17 cellular contexts compared by ENCODE assay signal in genomic region chr10:1156921-1157614, GRCh38.
A peak's percentile ranks its signal among the peaks of the same experiment; 100 is the strongest.
DNase-seq lines count a peak whose midpoint lies in the region; ATAC-seq and TF ChIP-seq lines count a peak whose summit lies in the region.
"Had no signal": no experiment of that assay in that cellular context is flagged by ENCODE, and none has a peak within 500 bp of the region (broad histone marks: within the 10 kb centered on the region; RNA-seq: fewer than 3 reads in every experiment).

No MANE protein-coding gene starts in this region.

- H3K4me1 ChIP-seq in osteoblast (ENCODE audit: insufficient read depth, low read length) (no peaks in the 10 kb centered on the region), vagina (no peaks in the 10 kb centered on the region)
- H3K4me1 ChIP-seq: Caco-2 had no signal

- intact Hi-C loops in vagina (cut with DNase I): no loop called here

- H3K9me3 ChIP-seq in osteoblast (ENCODE audit: low read depth, low read length): no peaks in the 10 kb centered on the region
- no peaks in the 10 kb centered on the region for H3K9me3 ChIP-seq in vagina
- H3K9me3 ChIP-seq: Caco-2 had no signal

- H3K27me3 ChIP-seq in osteoblast (ENCODE audit: insufficient read depth, low read length) (no peaks in the 10 kb centered on the region), vagina (no peaks in the 10 kb centered on the region)

- H3K79me2 ChIP-seq in osteoblast (ENCODE audit: insufficient read depth, low read length): no peaks in the 10 kb centered on the region

- H3K4me1 Mint-ChIP-seq in activated T-cell treated with anti-CD3 and anti-CD28 coated beads, Interleukin-2, amount 50 U/mL, for 24 hours (ENCODE audit: low read depth): no peaks in the 10 kb centered on the region
- H3K4me1 Mint-ChIP-seq in activated T-cell treated with anti-CD3 and anti-CD28 coated beads, Interleukin-2, amount 50 U/mL, for 4 hours (ENCODE audit: low read depth): no peaks in the 10 kb centered on the region
- H3K4me1 Mint-ChIP-seq: CD14-positive monocyte had no signal

- H3K4me3 Mint-ChIP-seq in activated T-cell treated with anti-CD3 and anti-CD28 coated beads, Interleukin-2, amount 50 U/mL, for 24 hours: no peak overlapping the region
- no peak overlapping the region for H3K4me3 Mint-ChIP-seq in activated T-cell treated with anti-CD3 and anti-CD28 coated beads, Interleukin-2, amount 50 U/mL, for 4 hours
- H3K4me3 Mint-ChIP-seq: CD14-positive monocyte had no signal

- DNase-seq in activated T-cell treated with anti-CD3 and anti-CD28 coated beads, Interleukin-2, amount 50 U/mL, for 24 hours: peak; percentile 5
- DNase-seq in activated T-cell treated with anti-CD3 and anti-CD28 coated beads, Interleukin-2, amount 50 U/mL, for 4 hours: no peak
- DNase-seq in coronary artery (ENCODE audit: low spot score): peak; percentile 49
- DNase-seq in osteoblast (ENCODE audit: insufficient read length, low spot score, missing footprints): peak; percentile 54
- DNase-seq in vagina (ENCODE audit: extremely low spot score in 2 of 2): peak; percentile 72 to 87
- no peak for DNase-seq in NCI-H2107 (lab: John Stamatoyannopoulos, UW)
- DNase-seq: Caco-2, NCI-H1048, NCI-H146, NCI-H2081 treated with DMSO at 0.1 percent for 48 hours, NCI-H2227 treated with DMSO at 0.1 percent for 48 hours, NCI-H526, RPMI8226 had no signal

- TF ChIP-seq POLR2A in vagina (IDR thresholded peaks at IDR 0.05): no peak

- no peak for ATAC-seq in activated T-cell treated with anti-CD3 and anti-CD28 coated beads, Interleukin-2, amount 50 U/mL, for 4 hours
- ATAC-seq in HG03469 (IDR thresholded peaks at IDR 0.05; ENCODE audit: unreplicated experiment): no peak
- ATAC-seq in HG02588 (IDR thresholded peaks at IDR 0.05; ENCODE audit: unreplicated experiment): no peak
- ATAC-seq: HCT116 had no signal

- peaks cover 6% of the 10 kb centered on the region for H3K27me3 Mint-ChIP-seq in activated T-cell treated with anti-CD3 and anti-CD28 coated beads, Interleukin-2, amount 50 U/mL, for 24 hours
- peaks cover 2% of the 10 kb centered on the region for H3K27me3 Mint-ChIP-seq in activated T-cell treated with anti-CD3 and anti-CD28 coated beads, Interleukin-2, amount 50 U/mL, for 4 hours (ENCODE audit: low read depth)

- H4K20me1 ChIP-seq in osteoblast (ENCODE audit: insufficient read depth, low read length): no peaks in the 10 kb centered on the region

- H3K27ac Mint-ChIP-seq in activated T-cell treated with anti-CD3 and anti-CD28 coated beads, Interleukin-2, amount 50 U/mL, for 24 hours: no peak overlapping the region

- H3K36me3 ChIP-seq in osteoblast (ENCODE audit: insufficient read depth, low read length): no peaks in the 10 kb centered on the region
- H3K36me3 ChIP-seq in vagina: no peaks in the 10 kb centered on the region

- no peak overlapping the region for H2AFZ ChIP-seq in osteoblast (ENCODE audit: low read length)

- H3K4me2 ChIP-seq in osteoblast (ENCODE audit: insufficient read depth, low read length): no peak overlapping the region

- TF ChIP-seq CTCF in coronary artery (IDR thresholded peaks at IDR 0.05) (no peak), osteoblast (IDR thresholded peaks at IDR 0.05; ENCODE audit: extremely low read depth, low read depth, low read length) (no peak), vagina (IDR thresholded peaks at IDR 0.05) (no peak)

- H3K27ac ChIP-seq in coronary artery (no peak overlapping the region), osteoblast (ENCODE audit: low read depth, low read length) (no peak overlapping the region), vagina (no peak overlapping the region)

- no peaks in the 10 kb centered on the region for H3K9me3 Mint-ChIP-seq in activated T-cell treated with anti-CD3 and anti-CD28 coated beads, Interleukin-2, amount 50 U/mL, for 24 hours
- H3K9me3 Mint-ChIP-seq in activated T-cell treated with anti-CD3 and anti-CD28 coated beads, Interleukin-2, amount 50 U/mL, for 4 hours: no peaks in the 10 kb centered on the region
- H3K9me3 Mint-ChIP-seq: CD14-positive monocyte had no signal

- H3K36me3 Mint-ChIP-seq in activated T-cell treated with anti-CD3 and anti-CD28 coated beads, Interleukin-2, amount 50 U/mL, for 24 hours (ENCODE audit: low read depth): no peaks in the 10 kb centered on the region
- H3K36me3 Mint-ChIP-seq in activated T-cell treated with anti-CD3 and anti-CD28 coated beads, Interleukin-2, amount 50 U/mL, for 4 hours (ENCODE audit: insufficient read depth): no peaks in the 10 kb centered on the region
- H3K36me3 Mint-ChIP-seq: CD14-positive monocyte had no signal

- H3K4me3 ChIP-seq in coronary artery (no peak overlapping the region), osteoblast (ENCODE audit: insufficient read depth, low read length) (no peak overlapping the region), vagina (no peak overlapping the region)

Comparison
In these comparisons a context has a peak if more than half of its experiments do, and no peak if none do; other contexts are left out.
1. DNase-seq: peak in activated T-cell treated with anti-CD3 and anti-CD28 coated beads, Interleukin-2, amount 50 U/mL, for 24 hours (single experiment), coronary artery (single experiment), osteoblast (single experiment) and vagina (2 of 2); none in activated T-cell treated with anti-CD3 and anti-CD28 coated beads, Interleukin-2, amount 50 U/mL, for 4 hours (single experiment) and NCI-H2107 (single experiment).